11 cellular contexts compared by ENCODE assay signal in the genomic region with DNA sequence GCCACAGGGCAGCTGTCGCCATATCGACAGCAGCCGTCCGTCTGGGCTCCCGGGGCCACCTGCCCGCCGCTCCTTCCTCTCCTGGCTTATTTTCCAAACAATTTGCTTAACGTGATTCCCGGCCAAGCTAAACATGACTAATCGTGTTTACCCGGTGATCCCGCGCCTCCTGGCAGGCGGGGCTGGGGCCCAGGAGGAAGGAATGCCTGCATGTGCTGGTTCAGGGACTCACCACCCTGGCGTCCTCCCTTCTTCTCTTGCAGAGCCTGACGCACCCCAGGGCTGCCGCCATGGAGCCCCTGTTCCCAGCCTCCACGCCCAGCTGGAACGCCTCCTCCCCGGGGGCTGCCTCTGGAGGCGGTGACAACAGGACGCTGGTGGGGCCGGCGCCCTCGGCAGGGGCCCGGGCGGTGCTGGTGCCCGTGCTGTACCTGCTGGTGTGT. TPM values are rescaled to one million over a fixed set of nuclear protein-coding genes. Genes with fewer than 3 reads are reported as not detected.
A peak's percentile ranks its signal among the peaks of the same experiment; 100 is the strongest.
DNase-seq lines count a peak whose midpoint lies in the region; ATAC-seq, FAIRE-seq and TF ChIP-seq lines count a peak whose summit lies in the region.
"Had no signal": no experiment of that assay in that cellular context is flagged by ENCODE, and none has a peak within 500 bp of the region (broad histone marks: within the 10 kb centered on the region; RNA-seq: fewer than 3 reads in every experiment).

No MANE protein-coding gene starts in this region.

- H4K91ac ChIP-seq in mesenchymal stem cell (ENCODE audit: low read length), result no peak overlapping the region

- no peak overlapping the region for H2BK5ac ChIP-seq in mesenchymal stem cell (ENCODE audit: low read depth, low read length, poor library complexity, severe bottlenecking)

- no peak overlapping the region for H3K18ac ChIP-seq in mesenchymal stem cell (ENCODE audit: low read depth in 1 of 2, low read length in 2 of 2)

- H2AK5ac ChIP-seq in mesenchymal stem cell (ENCODE audit: low read length, severe bottlenecking), result no peak overlapping the region

- no peak overlapping the region for H3K14ac ChIP-seq in mesenchymal stem cell (ENCODE audit: low read length in 2 of 2)

- H3K4me1 ChIP-seq in pancreas, result peaks cover 4 to 9% (median 8%) of the 10 kb centered on the region in 3 donors
- H3K4me1 ChIP-seq in mesenchymal stem cell (ENCODE audit: control insufficient read depth, insufficient read depth, low read depth, low read length), result peaks cover 21% of the 10 kb centered on the region

- no peak overlapping the region for H3K9ac ChIP-seq in mesenchymal stem cell (ENCODE audit: low read length)

- no peak overlapping the region for H4K8ac ChIP-seq in mesenchymal stem cell (ENCODE audit: low read length)

- no peaks in the 10 kb centered on the region for H3K79me1 ChIP-seq in mesenchymal stem cell (replicated peaks; ENCODE audit: low read length, poor library complexity, severe bottlenecking)

- H2BK12ac ChIP-seq in mesenchymal stem cell (ENCODE audit: low read length in 2 of 2), result no peak overlapping the region

- H3K4ac ChIP-seq in mesenchymal stem cell (ENCODE audit: low read depth in 1 of 2, low read length in 2 of 2), result no peak overlapping the region

- ATAC-seq in pancreas (peak; percentile 90 to 96 (median 92)), GM21737 (IDR thresholded peaks at IDR 0.05; ENCODE audit: unreplicated experiment) (no peak), HG03108 (IDR thresholded peaks at IDR 0.05; ENCODE audit: unreplicated experiment) (no peak)

- H3K9me3 ChIP-seq in pancreas (no peaks in the 10 kb centered on the region), mesenchymal stem cell (ENCODE audit: control insufficient read depth, low read length) (no peaks in the 10 kb centered on the region)

- H3K36me3 ChIP-seq in pancreas (no peaks in the 10 kb centered on the region), mesenchymal stem cell (ENCODE audit: control insufficient read depth in 1 of 2, insufficient read depth in 2 of 2, low read depth in 1 of 2, low read length in 2 of 2) (peaks cover 0 to 3% of the 10 kb centered on the region in 2 experiments)

- no peak overlapping the region for H3K4me2 ChIP-seq in mesenchymal stem cell (ENCODE audit: low read length, poor library complexity, severe bottlenecking)

- H3K27ac ChIP-seq in pancreas (peak overlapping the region in 2 of 4 donors; percentile 10 to 12), mesenchymal stem cell (ENCODE audit: low read length, poor library complexity, severe bottlenecking) (no peak overlapping the region)

- H2BK15ac ChIP-seq in mesenchymal stem cell (ENCODE audit: low read depth, poor library complexity, severe bottlenecking), result no peak overlapping the region

- H3K4me3 ChIP-seq in choroid plexus epithelial cell (ENCODE audit: low read depth, low read length), result no peak overlapping the region
- H3K4me3 ChIP-seq in pancreas, result no peak overlapping the region
- peak overlapping the region in 1 of 2 experiments; percentile 8 for H3K4me3 ChIP-seq in mesenchymal stem cell (ENCODE audit: insufficient read depth in 1 of 2, low read depth in 1 of 2, low read length in 2 of 2)

- no peak overlapping the region for H3K23ac ChIP-seq in mesenchymal stem cell (ENCODE audit: low read length in 2 of 2)

- DNase-seq in H4 (ENCODE audit: low spot score), result peak; percentile 85
- peak; percentile 59 to 84 for DNase-seq in NCI-H526 (lab: John Stamatoyannopoulos, UW)
- peak; percentile 63 for DNase-seq in choroid plexus epithelial cell (ENCODE audit: low read depth)
- peak; percentile 83 to 97 (median 90) for DNase-seq in pancreas
- no peak for DNase-seq in mesenchymal stem cell
- DNase-seq in stimulated activated CD4-positive, alpha-beta T cell treated with anti-CD3 and anti-CD28 coated beads, Interleukin-2, amount 100 ng/mL, for 24 hours, result no peak
- DNase-seq: activated CD4-positive, CD25-positive, alpha-beta regulatory T cell treated with anti-CD3 and anti-CD28 coated beads, Interleukin-2, amount 50 U/mL, for 72 hours; caudate nucleus; left cardiac atrium had no signal

- intact Hi-C loops in pancreas (cut with DNase I), result no loop called here

- TF ChIP-seq CTCF in choroid plexus epithelial cell (conservative IDR thresholded peaks at IDR 0.05; ENCODE audit: low read depth, low read length), result no peak
- no peak for TF ChIP-seq CTCF in pancreas (IDR thresholded peaks at IDR 0.05)

- H2AFZ ChIP-seq in mesenchymal stem cell (ENCODE audit: low read depth, low read length), result no peak overlapping the region

- H3K27me3 ChIP-seq in pancreas (peaks cover 0 to 25% (median 2%) of the 10 kb centered on the region in 4 donors), mesenchymal stem cell (ENCODE audit: control insufficient read depth in 1 of 2, insufficient read depth in 1 of 2, low read length in 2 of 2) (peaks cover 28 to 49% of the 10 kb centered on the region in 2 experiments)

- no peak overlapping the region for H2BK120ac ChIP-seq in mesenchymal stem cell (ENCODE audit: low read depth, low read length)

- WGBS in pancreas, 2 donors, result 8 to 11% methylated on average over 28 of the region's 28 CpGs
- 76% methylated on average over 28 of the region's 28 CpGs for WGBS in mesenchymal stem cell

- FAIRE-seq in pancreas (lab: Jason Lieb, UNC), result no peak

RNA-seq across cellular contexts. Expression of gene SSTR5, which starts 6.1 kb away (rescaled TPM):
- total RNA-seq in H4 (2014; rRNA removed; shearing (Covaris generic)), result not detected in 2 replicates
- under 1 TPM in 5 of 6 donors, not detected in 1; 0.12 to 0.38 (median 0.24) TPM for total RNA-seq in pancreas
- polyA plus RNA-seq in pancreas, result 1 to 10 TPM; 1.2 TPM
- polyA plus RNA-seq in mesenchymal stem cell (2013, experiment 1 of 2), result not detected
- polyA plus RNA-seq in mesenchymal stem cell (2013, experiment 2 of 2), result not detected

RNA-seq across cellular contexts. Expression of gene C1QTNF8, which starts 17.4 kb away (rescaled TPM):
- total RNA-seq in H4 (2014; rRNA removed; shearing (Covaris generic)), result not detected in 2 replicates
- not detected for total RNA-seq in pancreas
- polyA plus RNA-seq in pancreas, result under 1 TPM in 1 of 2 donors, not detected in 1; 0.23 TPM
- polyA plus RNA-seq in mesenchymal stem cell (2013, experiment 1 of 2), result not detected
- not detected for polyA plus RNA-seq in mesenchymal stem cell (2013, experiment 2 of 2)
- total RNA-seq: left cardiac atrium had no signal

Comparison
In these comparisons a context has a peak if more than half of its experiments do, and no peak if none do; other contexts are left out.
1. DNase-seq: peak in H4 (single experiment), NCI-H526 (2 of 2), choroid plexus epithelial cell (single experiment) and pancreas (6 of 6); none in mesenchymal stem cell (single experiment) and stimulated activated CD4-positive, alpha-beta T cell treated with anti-CD3 and anti-CD28 coated beads, Interleukin-2, amount 100 ng/mL, for 24 hours (0 of 2).
2. ATAC-seq: peak in pancreas (4 of 4); none in GM21737 (single experiment) and HG03108 (single experiment).